ENCODE assay signal across 12 cellular contexts in genomic region chr22:39183991-39184585, GRCh38. TPM values are rescaled to one million over a fixed set of nuclear protein-coding genes. Genes with fewer than 3 reads are reported as not detected.
DNase-seq lines count a peak whose midpoint lies in the region; ATAC-seq and TF ChIP-seq lines count a peak whose summit lies in the region.
"Had no signal": no experiment of that assay in that cellular context is flagged by ENCODE, and none has a peak within 500 bp of the region (broad histone marks: within the 10 kb centered on the region; RNA-seq: fewer than 3 reads in every experiment).

No MANE protein-coding gene starts in this region.

- no peak overlapping the region for H3K9ac ChIP-seq in Karpas-422 (ENCODE audit: low read length)

- no peaks in the 10 kb centered on the region for H3K79me2 ChIP-seq in Karpas-422 (ENCODE audit: low read length)
- no peaks in the 10 kb centered on the region for H3K79me2 ChIP-seq in OCI-LY7 (ENCODE audit: insufficient read depth, low read depth, low read length)

- H3K4me2 ChIP-seq in Karpas-422 (ENCODE audit: low read depth, low read length, poor library complexity, severe bottlenecking) (no peak overlapping the region), OCI-LY7 (ENCODE audit: low read length) (no peak overlapping the region)

- H3K27ac ChIP-seq in A673 (ENCODE audit: low read depth, low read length, poor library complexity, severe bottlenecking) = no peak overlapping the region
- H3K27ac ChIP-seq in Karpas-422 (ENCODE audit: low read length) = no peak overlapping the region
- no peak overlapping the region for H3K27ac ChIP-seq in OCI-LY7 (ENCODE audit: low read depth, low read length, poor library complexity, severe bottlenecking)
- H3K27ac ChIP-seq: C4-2B had no signal

- CTCF ChIA-PET in A673 (lab: Charles Lee) = no interaction called here
- CTCF ChIA-PET in OCI-LY7 (lab: Charles Lee; ENCODE audit: unreplicated experiment) = no interaction called here

- ATAC-seq in GM19328 (IDR thresholded peaks at IDR 0.05; ENCODE audit: unreplicated experiment) = no peak
- ATAC-seq: activated CD4-positive, alpha-beta T cell treated with anti-CD3 and anti-CD28 coated beads for 36 hours had no signal

- H3K9me2 ChIP-seq in Karpas-422 (replicated peaks; ENCODE audit: insufficient read depth, low read length) = no peaks in the 10 kb centered on the region
- H3K9me2 ChIP-seq in OCI-LY7 (ENCODE audit: insufficient read depth, low read length) = no peaks in the 10 kb centered on the region

- BruUV-seq in A673 (replicated peaks; lab: Mats Ljungman, UMichigan) (no TSS peak), OCI-LY7 (replicated peaks; lab: Mats Ljungman, UMichigan) (no TSS peak)

- H3K36me3 ChIP-seq in A673 (ENCODE audit: insufficient read depth, low read length, poor library complexity, severe bottlenecking) (no peaks in the 10 kb centered on the region), Karpas-422 (ENCODE audit: insufficient read depth, low read length) (no peaks in the 10 kb centered on the region), OCI-LY7 (ENCODE audit: insufficient read depth, low read length) (no peaks in the 10 kb centered on the region)

- no peaks in the 10 kb centered on the region for H3K27me3 ChIP-seq in A673 (replicated peaks; ENCODE audit: insufficient read depth, low read depth, low read length, poor library complexity)
- no peaks in the 10 kb centered on the region for H3K27me3 ChIP-seq in Karpas-422 (ENCODE audit: low read length)

- H2AFZ ChIP-seq in Karpas-422 (ENCODE audit: low read length) (no peak overlapping the region), OCI-LY7 (ENCODE audit: low read length) (no peak overlapping the region; the same call in 1 of the 2 replicates)

- H3K4me3 ChIP-seq in A673 (ENCODE audit: low read depth, low read length, poor library complexity, severe bottlenecking) (no peak overlapping the region), Karpas-422 (ENCODE audit: low read length) (no peak overlapping the region), fibroblast of mammary gland (ENCODE audit: control insufficient read depth, low read depth, low read length) (no peak overlapping the region), OCI-LY7 (ENCODE audit: low read depth, low read length, poor library complexity, severe bottlenecking) (no peak overlapping the region)

- H3K9me3 ChIP-seq in A673 (ENCODE audit: low read depth, low read length, poor library complexity, severe bottlenecking) (no peaks in the 10 kb centered on the region), Karpas-422 (ENCODE audit: low read length) (no peaks in the 10 kb centered on the region), OCI-LY7 (ENCODE audit: low read length) (peaks cover 5% of the 10 kb centered on the region; the same call in 1 of the 2 replicates)

- H3K4me1 ChIP-seq in A673 (ENCODE audit: insufficient read depth, low read length, poor library complexity, severe bottlenecking) = no peaks in the 10 kb centered on the region
- no peaks in the 10 kb centered on the region for H3K4me1 ChIP-seq in Karpas-422 (ENCODE audit: low read length)
- H3K4me1 ChIP-seq in OCI-LY7 (ENCODE audit: insufficient read depth, low read length, poor library complexity, severe bottlenecking) = no peaks in the 10 kb centered on the region

- intact Hi-C loops in A673 (cut with micrococcal nuclease; ENCODE audit: unreplicated experiment) = no loop called here
- intact Hi-C loops in OCI-LY7 (cut with micrococcal nuclease; ENCODE audit: unreplicated experiment) = no loop called here

- no peaks in the 10 kb centered on the region for H4K20me1 ChIP-seq in Karpas-422 (ENCODE audit: insufficient read depth, low read depth, low read length)
- H4K20me1 ChIP-seq in OCI-LY7 (ENCODE audit: insufficient read depth, low read length) = no peaks in the 10 kb centered on the region

- POLR2A ChIA-PET in A673 (lab: Charles Lee; ENCODE audit: low non-redundant PET) (no interaction called here), OCI-LY7 (lab: Charles Lee) (no interaction called here)

- DNase-seq in A673 (ENCODE audit: low spot score) (peak; percentile 52), Karpas-422 (peak; percentile 71), fibroblast of mammary gland (ENCODE audit: low read depth) (peak; percentile 41), midbrain (lab: John Stamatoyannopoulos, UW) (peak; percentile 40), DMS79 (lab: John Stamatoyannopoulos, UW) (no peak), OCI-LY7 (ENCODE audit: low spot score) (no peak)
- no peak for DNase-seq in effector CD8-positive, alpha-beta T cell (lab: John Stamatoyannopoulos, UW)
- DNase-seq: activated CD4-positive, alpha-beta T cell treated with anti-CD3 and anti-CD28 coated beads for 36 hours; NCI-H774; stimulated activated CD8-positive, alpha-beta memory T cell treated with anti-CD3 and anti-CD28 coated beads, Interleukin-4, amount 100 ng/mL, for 48 hours had no signal

- TF ChIP-seq CTCF in A673 (conservative IDR thresholded peaks at IDR 0.05; ENCODE audit: low read depth, low read length) (no peak), fibroblast of mammary gland (conservative IDR thresholded peaks at IDR 0.05; ENCODE audit: control insufficient read depth, insufficient read depth, low read depth, low read length) (no peak), OCI-LY7 (conservative IDR thresholded peaks at IDR 0.05; ENCODE audit: low read length) (no peak)

RNA-seq across cellular contexts. Expression of gene CBX7, which starts 31.6 kb away (rescaled TPM):
- 2.8 and 3.8 TPM in 2 replicates for total RNA-seq in A673 (2021)
- 1.7 and 3.5 TPM in 2 replicates for total RNA-seq in Karpas-422 (2014; rRNA removed; shearing (Covaris generic); ENCODE audit: low replicate concordance)
- 7.3 and 11.9 TPM in 2 replicates for total RNA-seq in OCI-LY7 (2014; rRNA removed; shearing (Covaris generic))
- total RNA-seq in OCI-LY7 (2022) = 19.6 and 31.5 TPM in 2 replicates

Comparison
In these comparisons a context has a peak if more than half of its experiments do, and no peak if none do; other contexts are left out.
1. DNase-seq: peak in A673 (single experiment), Karpas-422 (single experiment), fibroblast of mammary gland (single experiment) and midbrain (single experiment); none in DMS79 (single experiment), effector CD8-positive, alpha-beta T cell (single experiment) and OCI-LY7 (single experiment).